ENCODE assay signal across 8 cellular contexts in the genomic region with DNA sequence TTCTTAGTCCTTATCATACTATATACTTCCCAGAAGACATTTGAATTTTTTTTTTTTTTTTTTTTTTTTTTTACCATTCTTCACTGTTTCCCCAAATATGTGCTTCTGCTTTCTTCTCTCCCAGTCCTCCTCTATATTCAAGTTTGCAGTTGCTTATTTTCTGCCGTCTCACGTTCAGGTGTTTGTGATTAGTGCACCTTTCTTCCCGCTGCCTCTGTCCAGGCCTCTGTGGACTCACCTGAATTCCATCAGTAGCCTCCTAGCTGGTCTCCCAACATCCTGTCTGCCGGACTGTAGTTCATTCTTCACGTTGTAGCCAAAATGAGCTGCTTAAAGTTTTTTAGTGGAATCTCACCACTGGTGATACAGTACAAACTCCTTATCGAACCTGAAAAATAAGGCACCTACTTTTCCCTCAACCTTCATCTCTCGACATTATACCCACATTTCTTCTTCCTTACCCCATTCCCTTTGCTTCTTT. TPM values are rescaled to one million over a fixed set of nuclear protein-coding genes. Genes with fewer than 3 reads are reported as not detected.
DNase-seq lines count a peak whose midpoint lies in the region; ATAC-seq and TF ChIP-seq lines count a peak whose summit lies in the region.

No MANE protein-coding gene starts in this region.

- H3K4me3 ChIP-seq in astrocyte of the spinal cord (ENCODE audit: low read depth, low read length) (peak overlapping the region; percentile 89), lower lobe of right lung (peak overlapping the region; percentile 97), tibial artery (peak overlapping the region; percentile 69 to 87)

- intact Hi-C loops in lower lobe of right lung (cut with DNase I) (no loop called here), tibial artery (cut with DNase I; ENCODE audit: low total_unique reads) (loop anchor here (5.0 kb wide), 1 partner anchor 54 kb away; the partner anchor contains the start of genes AASDHPPT and KBTBD3)

- peaks cover 40% of the 10 kb centered on the region for H3K36me3 Mint-ChIP-seq in activated T-cell treated with anti-CD3 and anti-CD28 coated beads, Interleukin-2, amount 50 U/mL, for 24 hours (ENCODE audit: low read depth)

- peak; percentile 33 for DNase-seq in activated T-cell treated with anti-CD3 and anti-CD28 coated beads, Interleukin-2, amount 50 U/mL, for 24 hours
- no peak for DNase-seq in activated T-cell treated with anti-CD3 and anti-CD28 coated beads, Interleukin-2, amount 50 U/mL, for 48 hours
- DNase-seq in astrocyte of the spinal cord (ENCODE audit: low read depth, low spot score) (no peak), lower lobe of right lung (no peak), tibial artery (no peak), foreskin keratinocyte (no peak)

- H3K9me3 Mint-ChIP-seq in activated T-cell treated with anti-CD3 and anti-CD28 coated beads, Interleukin-2, amount 50 U/mL, for 24 hours = peaks cover 5% of the 10 kb centered on the region

- peak overlapping the region; percentile 93 for H3K4me3 Mint-ChIP-seq in activated T-cell treated with anti-CD3 and anti-CD28 coated beads, Interleukin-2, amount 50 U/mL, for 24 hours

- H3K27me3 ChIP-seq in lower lobe of right lung (ENCODE audit: low read depth) (no peaks in the 10 kb centered on the region), tibial artery (no peaks in the 10 kb centered on the region), foreskin keratinocyte (no peaks in the 10 kb centered on the region)

- H3K4me1 Mint-ChIP-seq in activated T-cell treated with anti-CD3 and anti-CD28 coated beads, Interleukin-2, amount 50 U/mL, for 24 hours (ENCODE audit: low read depth) = peaks cover 39% of the 10 kb centered on the region

- no peak for ATAC-seq in lower lobe of right lung
- ATAC-seq in HG03280 (IDR thresholded peaks at IDR 0.05; ENCODE audit: unreplicated experiment) = no peak
- no peak for ATAC-seq in HG02885 (IDR thresholded peaks at IDR 0.05; ENCODE audit: poor library complexity, unreplicated experiment)
- ATAC-seq in foreskin keratinocyte = no peak

- no peak for TF ChIP-seq CTCF in astrocyte of the spinal cord (IDR thresholded peaks at IDR 0.05; ENCODE audit: low read depth, low read length)
- no peak for TF ChIP-seq CTCF in lower lobe of right lung (IDR thresholded peaks at IDR 0.05)
- TF ChIP-seq CTCF in tibial artery (IDR thresholded peaks at IDR 0.05) = no peak
- TF ChIP-seq CTCF in foreskin keratinocyte (conservative IDR thresholded peaks at IDR 0.05) = no peak

- H3K4me1 ChIP-seq in lower lobe of right lung (peaks cover 23% of the 10 kb centered on the region), tibial artery (peaks cover 0 to 35% (median 19%) of the 10 kb centered on the region in 4 donors), foreskin keratinocyte (peaks cover 6% of the 10 kb centered on the region)

- peaks cover 11% of the 10 kb centered on the region for H3K27me3 Mint-ChIP-seq in activated T-cell treated with anti-CD3 and anti-CD28 coated beads, Interleukin-2, amount 50 U/mL, for 24 hours

- H3K27ac ChIP-seq in lower lobe of right lung (peak overlapping the region; percentile 77), tibial artery (peak overlapping the region; percentile 52 to 56), foreskin keratinocyte (no peak overlapping the region)

- in situ Hi-C loops in astrocyte of the spinal cord (cut with HindIII; ENCODE audit: low sequenced_read_pairs) = no loop called here

- no peaks in the 10 kb centered on the region for H3K9me3 ChIP-seq in lower lobe of right lung
- H3K9me3 ChIP-seq in tibial artery = no peaks in the 10 kb centered on the region

- H3K36me3 ChIP-seq in lower lobe of right lung (no peaks in the 10 kb centered on the region), tibial artery (no peaks in the 10 kb centered on the region)

- peak overlapping the region; percentile 94 for H3K27ac Mint-ChIP-seq in activated T-cell treated with anti-CD3 and anti-CD28 coated beads, Interleukin-2, amount 50 U/mL, for 24 hours

RNA-seq across cellular contexts. Expression of gene MSANTD4, which starts 0.8 kb away (rescaled TPM):
- total RNA-seq in lower lobe of right lung (19.6 TPM), foreskin keratinocyte (14.4 and 15.0 TPM in 2 replicates)
- 4.9 and 5.9 TPM in 2 replicates for polyA plus RNA-seq in foreskin keratinocyte

RNA-seq across cellular contexts. Expression of gene KBTBD3, which starts 54.3 kb away (rescaled TPM):
- total RNA-seq in lower lobe of right lung (10.4 TPM), foreskin keratinocyte (2.9 and 4.3 TPM in 2 replicates)
- 3.4 and 6.3 TPM in 2 replicates for polyA plus RNA-seq in foreskin keratinocyte

RNA-seq across cellular contexts. Expression of gene AASDHPPT, which starts 54.6 kb away (rescaled TPM):
- total RNA-seq in lower lobe of right lung (27.6 TPM), foreskin keratinocyte (42.7 and 43.4 TPM in 2 replicates)
- 16.0 and 20.5 TPM in 2 replicates for polyA plus RNA-seq in foreskin keratinocyte
